ENCODE assay signal across 9 cellular contexts in the genomic region with DNA sequence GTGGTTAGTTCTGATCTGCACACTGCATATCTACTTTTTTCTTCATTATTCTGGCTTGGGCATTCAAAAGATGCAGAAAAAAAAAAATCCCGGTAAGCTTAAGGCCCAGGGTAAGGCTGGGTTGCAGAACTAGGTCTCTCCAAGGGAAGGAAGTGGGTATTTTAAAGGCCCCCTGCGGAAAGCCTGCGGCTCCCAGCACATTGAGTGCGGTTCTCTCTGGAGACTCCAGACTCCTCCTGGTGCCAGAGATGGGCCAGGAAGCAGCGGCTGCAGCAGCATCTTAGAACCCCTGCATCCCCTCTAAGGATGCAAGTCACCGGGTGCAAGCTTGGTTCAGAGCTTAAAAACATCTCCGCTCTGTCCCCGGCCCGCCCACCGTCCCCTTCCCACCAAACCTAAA. TPM values are rescaled to one million over a fixed set of nuclear protein-coding genes. Genes with fewer than 3 reads are reported as not detected.
A peak's percentile ranks its signal among the peaks of the same experiment; 100 is the strongest.
DNase-seq lines count a peak whose midpoint lies in the region; ATAC-seq, FAIRE-seq and TF ChIP-seq lines count a peak whose summit lies in the region.
"Had no signal": no experiment of that assay in that cellular context is flagged by ENCODE, and none has a peak within 500 bp of the region (broad histone marks: within the 10 kb centered on the region; RNA-seq: fewer than 3 reads in every experiment).

No MANE protein-coding gene starts in this region.

- H2BK15ac ChIP-seq in mesenchymal stem cell (ENCODE audit: low read depth, poor library complexity, severe bottlenecking): no peak overlapping the region

- no peak overlapping the region for H3K23ac ChIP-seq in mesenchymal stem cell (ENCODE audit: low read length in 2 of 2)

- no peak overlapping the region for H4K8ac ChIP-seq in mesenchymal stem cell (ENCODE audit: low read length)

- H3K9me3 ChIP-seq in A549: no peaks in the 10 kb centered on the region
- no peaks in the 10 kb centered on the region for H3K9me3 ChIP-seq in mesenchymal stem cell (ENCODE audit: control insufficient read depth, low read length)

- no peak overlapping the region for H2BK120ac ChIP-seq in mesenchymal stem cell (ENCODE audit: low read depth, low read length)

- DNase-seq in A549 (ENCODE audit: low read depth in 1 of 2, low spot score in 1 of 2): peak in 1 of 2 experiments; percentile 15
- DNase-seq in HEK293T (ENCODE audit: extremely low spot score): peak; percentile 25
- DNase-seq in cardiac fibroblast (ENCODE audit: low read depth in 2 of 2): peak in 1 of 2 donors; percentile 17
- DNase-seq in mesenchymal stem cell: peak; percentile 24
- no peak for DNase-seq in stimulated activated CD4-positive, alpha-beta T cell treated with anti-CD3 and anti-CD28 coated beads, Interleukin-4, amount 100 ng/mL, for 1 hour
- no peak for DNase-seq in cerebellar cortex (ENCODE audit: low spot score)
- no peak for DNase-seq in globus pallidus (ENCODE audit: low spot score)

- H3K4me3 ChIP-seq in A549: peak overlapping the region; percentile 48
- peak overlapping the region; percentile 9 to 49 for H3K4me3 ChIP-seq in cardiac fibroblast (replicated peaks in 1 of 2; ENCODE audit: low read depth in 2 of 2, low read length in 2 of 2)
- peak overlapping the region in 1 of 2 experiments; percentile 68 for H3K4me3 ChIP-seq in mesenchymal stem cell (ENCODE audit: insufficient read depth in 1 of 2, low read depth in 1 of 2, low read length in 2 of 2)

- no peak overlapping the region for H2AK5ac ChIP-seq in mesenchymal stem cell (ENCODE audit: low read length, severe bottlenecking)

- H3K27ac ChIP-seq in A549: peak overlapping the region; percentile 75 to 94
- no peak overlapping the region for H3K27ac ChIP-seq in mesenchymal stem cell (ENCODE audit: low read length, poor library complexity, severe bottlenecking)

- no peak overlapping the region for H2BK5ac ChIP-seq in mesenchymal stem cell (ENCODE audit: low read depth, low read length, poor library complexity, severe bottlenecking)

- no peak for TF ChIP-seq CTCF in A549 (IDR thresholded peaks at IDR 0.05)
- TF ChIP-seq CTCF in cardiac fibroblast (IDR thresholded peaks at IDR 0.05; ENCODE audit: low read depth, low read length): no peak

- TF ChIP-seq POLR2A in A549 (IDR thresholded peaks at IDR 0.05; ENCODE audit: low read length): no peak

- H3K18ac ChIP-seq in mesenchymal stem cell (ENCODE audit: low read depth in 1 of 2, low read length in 2 of 2): no peak overlapping the region

- peak overlapping the region; percentile 10 for H2AFZ ChIP-seq in mesenchymal stem cell (ENCODE audit: low read depth, low read length)

- ATAC-seq in A549: peak; percentile 72 to 82; a peak in 5 of 6 replicates
- ATAC-seq in GM19452 (IDR thresholded peaks at IDR 0.05; ENCODE audit: unreplicated experiment): no peak

- TF ChIP-seq EP300 in A549 (IDR thresholded peaks at IDR 0.05): no peak

- no peak overlapping the region for H3K4ac ChIP-seq in mesenchymal stem cell (ENCODE audit: low read depth in 1 of 2, low read length in 2 of 2)

- CTCF ChIA-PET in A549 (lab: Yijun Ruan, JAX) (interaction anchor here (0.5 to 1.6 kb wide), 3 partner anchors 17 to 138 kb away, joined by 3 to 5 read pairs (median 3); no protein-coding TSS in a partner anchor), HEK293T (lab: Yijun Ruan, JAX) (interaction anchor here (1.1 to 1.4 kb wide), 2 partner anchors 9 to 18 kb away, joined by 4 to 5 read pairs; no protein-coding TSS in a partner anchor)

- H3K14ac ChIP-seq in mesenchymal stem cell (ENCODE audit: low read length in 2 of 2): no peak overlapping the region

- 81% methylated on average over 10 of the region's 10 CpGs for WGBS in A549 (ENCODE audit: missing lambda C conversion rate)
- WGBS in mesenchymal stem cell: 14% methylated on average over 5 of the region's 10 CpGs

- no peak overlapping the region for H2BK12ac ChIP-seq in mesenchymal stem cell (ENCODE audit: low read length in 2 of 2)

- peak overlapping the region; percentile 75 for H3K9ac ChIP-seq in mesenchymal stem cell (ENCODE audit: low read length)

- H3K4me1 ChIP-seq in A549 (peaks cover 11% of the 10 kb centered on the region; the same call in 2 of the 3 replicates), mesenchymal stem cell (ENCODE audit: control insufficient read depth, insufficient read depth, low read depth, low read length) (peaks cover 9% of the 10 kb centered on the region)

- no peak for TF ChIP-seq RAD21 in A549 (conservative IDR thresholded peaks at IDR 0.05 in 1 of 2, IDR thresholded peaks at IDR 0.05 in 1 of 2)

- no peak overlapping the region for H4K91ac ChIP-seq in mesenchymal stem cell (ENCODE audit: low read length)

- FAIRE-seq in A549 (lab: Jason Lieb, UNC): no peak
- FAIRE-seq: islet of Langerhans had no signal

- H3K36me3 ChIP-seq in mesenchymal stem cell (ENCODE audit: control insufficient read depth in 1 of 2, insufficient read depth in 2 of 2, low read depth in 1 of 2, low read length in 2 of 2): no peaks in the 10 kb centered on the region

- H3K79me1 ChIP-seq in mesenchymal stem cell (replicated peaks; ENCODE audit: low read length, poor library complexity, severe bottlenecking): no peaks in the 10 kb centered on the region

- H3K27me3 ChIP-seq in mesenchymal stem cell (ENCODE audit: control insufficient read depth in 1 of 2, insufficient read depth in 1 of 2, low read length in 2 of 2): peaks cover 0 to 4% of the 10 kb centered on the region in 2 experiments

- H3K4me2 ChIP-seq in A549 (peak overlapping the region; percentile 71), mesenchymal stem cell (ENCODE audit: low read length, poor library complexity, severe bottlenecking) (peak overlapping the region; percentile 86)

- POLR2A ChIA-PET in A549 (lab: Yijun Ruan, JAX) (no interaction called here), HEK293T (lab: Yijun Ruan, JAX) (no interaction called here)

TF ChIP-seq in A549, 52 proteins besides CTCF, POLR2A, EP300 and RAD21:
- TF ChIP-seq EHMT2 (IDR thresholded peaks at IDR 0.05; ENCODE audit: low read depth) (no peak), SREBF2 (IDR thresholded peaks at IDR 0.05) (no peak), PHF8 (IDR thresholded peaks at IDR 0.05; ENCODE audit: borderline replicate concordance, low read depth) (no peak), FOXS1 (CRISPR knock-in tag; IDR thresholded peaks at IDR 0.05) (no peak), ZFP36 (IDR thresholded peaks at IDR 0.05; ENCODE audit: borderline replicate concordance, partially characterized antibody) (no peak)

TF ChIP-seq in HEK293T, 16 proteins besides CTCF, POLR2A, EP300 and RAD21:
- TF ChIP-seq TARDBP (IDR thresholded peaks at IDR 0.05): no peak
- no peak for TF ChIP-seq LEF1 (IDR thresholded peaks at IDR 0.05; ENCODE audit: borderline replicate concordance)
- TF ChIP-seq SP1 (IDR thresholded peaks at IDR 0.05): no peak
- no peak for TF ChIP-seq FOXM1 (IDR thresholded peaks at IDR 0.05; ENCODE audit: borderline replicate concordance)
- no peak for TF ChIP-seq CTBP1 (IDR thresholded peaks at IDR 0.05; ENCODE audit: borderline replicate concordance)
- no peak for TF ChIP-seq SUZ12 (IDR thresholded peaks at IDR 0.05)
- no peak for TF ChIP-seq ELF4 (IDR thresholded peaks at IDR 0.05)
- TF ChIP-seq NFRKB (IDR thresholded peaks at IDR 0.05): no peak
- no peak for TF ChIP-seq FOXA1 (IDR thresholded peaks at IDR 0.05)
- TF ChIP-seq ZNF384 (IDR thresholded peaks at IDR 0.05): no peak
- no peak for TF ChIP-seq ARNT (IDR thresholded peaks at IDR 0.05)

RNA-seq across cellular contexts. Expression of a gene that starts 49.5 kb away (rescaled TPM):
- polyA plus RNA-seq in A549 (2011; rRNA removed): 174 and 196 TPM in 2 replicates
- polyA plus RNA-seq in A549 (2012; cell fraction: cytosol; rRNA removed): 187 and 232 TPM in 2 replicates
- polyA plus RNA-seq in A549 (2012; cell fraction: nucleus; rRNA removed): 218 and 317 TPM in 2 replicates
- 132 to 160 TPM (median 159 TPM) in 3 replicates for polyA plus RNA-seq in A549 (2017; fragmentation: RNase III; extraction: RNeasy Plus Mini Kit Qiagen cat#74134 plus additional on column Dnase treatment)
- polyA minus RNA-seq in A549 (2011; rRNA and poly(A)+ RNA removed): 302 and 322 TPM in 2 replicates
- 69.8 TPM for polyA plus RNA-seq in mesenchymal stem cell (2013, experiment 1 of 2)
- polyA plus RNA-seq in mesenchymal stem cell (2013, experiment 2 of 2): 65.2 TPM

Comparison
In these comparisons a context has a peak if more than half of its experiments do, and no peak if none do; other contexts are left out.
1. DNase-seq: peak in HEK293T (single experiment) and mesenchymal stem cell (single experiment); none in stimulated activated CD4-positive, alpha-beta T cell treated with anti-CD3 and anti-CD28 coated beads, Interleukin-4, amount 100 ng/mL, for 1 hour (single experiment), cerebellar cortex (single experiment) and globus pallidus (single experiment).